Comparison of ENCODE assay signal across 16 cellular contexts in genomic region chr2:54975175-54975574, GRCh38.
"Had no signal": no experiment of that assay in that cellular context is flagged by ENCODE, and none has a peak within 500 bp of the region (broad histone marks: within the 10 kb centered on the region; RNA-seq: fewer than 3 reads in every experiment).

No MANE protein-coding gene starts in this region.

- H3K27me3 Mint-ChIP-seq: activated CD4-positive, alpha-beta T cell treated with anti-CD3 and anti-CD28 coated beads, Interleukin-2, amount 10 ng/mL, durations not matched to agents 24 days and 14 days; activated naive CD4-positive, alpha-beta T cell treated with anti-CD3 and anti-CD28 coated beads, Interleukin-2, amount 10 ng/mL, durations not matched to agents 7 days and 5 days; activated T-helper 17 cell treated with anti-CD3 and anti-CD28 coated beads, Interleukin-2, amount 50 U/mL, for 72 hours; central memory CD8-positive, alpha-beta T cell had no signal

- H3K4me3 ChIP-seq: body of pancreas, lung, skin epidermis, stomach, thyroid gland, uterus had no signal

- H3K27me3 ChIP-seq: body of pancreas, stomach, thyroid gland, uterus had no signal

- H3K4me3 Mint-ChIP-seq: activated CD4-positive, alpha-beta T cell treated with anti-CD3 and anti-CD28 coated beads, Interleukin-2, amount 10 ng/mL, durations not matched to agents 24 days and 14 days; activated naive CD4-positive, alpha-beta T cell treated with anti-CD3 and anti-CD28 coated beads, Interleukin-2, amount 10 ng/mL, durations not matched to agents 7 days and 5 days; activated T-helper 17 cell treated with anti-CD3 and anti-CD28 coated beads, Interleukin-2, amount 50 U/mL, for 72 hours; central memory CD8-positive, alpha-beta T cell; nephron progenitor cell had no signal

- H3K27ac ChIP-seq: thyroid gland, WERI-Rb-1 had no signal

- DNase-seq: activated CD4-positive, alpha-beta T cell treated with anti-CD3 and anti-CD28 coated beads, Interleukin-2, amount 10 ng/mL, durations not matched to agents 24 days and 14 days; activated CD8-positive, alpha-beta memory T cell treated with anti-CD3 and anti-CD28 coated beads for 24 hours; activated naive CD4-positive, alpha-beta T cell treated with anti-CD3 and anti-CD28 coated beads, Interleukin-2, amount 10 ng/mL, durations not matched to agents 7 days and 5 days; body of pancreas; left colon; nephron progenitor cell; stomach; thyroid gland; uterus; WERI-Rb-1 had no signal

- H3K27ac Mint-ChIP-seq: activated CD4-positive, alpha-beta T cell treated with anti-CD3 and anti-CD28 coated beads, Interleukin-2, amount 10 ng/mL, durations not matched to agents 24 days and 14 days; activated T-helper 17 cell treated with anti-CD3 and anti-CD28 coated beads, Interleukin-2, amount 50 U/mL, for 72 hours had no signal

- H3K9me3 Mint-ChIP-seq: activated CD4-positive, alpha-beta T cell treated with anti-CD3 and anti-CD28 coated beads, Interleukin-2, amount 10 ng/mL, durations not matched to agents 24 days and 14 days; activated naive CD4-positive, alpha-beta T cell treated with anti-CD3 and anti-CD28 coated beads, Interleukin-2, amount 10 ng/mL, durations not matched to agents 7 days and 5 days; activated T-helper 17 cell treated with anti-CD3 and anti-CD28 coated beads, Interleukin-2, amount 50 U/mL, for 72 hours; central memory CD8-positive, alpha-beta T cell; nephron progenitor cell had no signal

- FAIRE-seq: endometrium had no signal

- H3K36me3 ChIP-seq: thyroid gland, uterus had no signal

- H3K9me3 ChIP-seq: body of pancreas, stomach, thyroid gland, uterus had no signal

- ATAC-seq: activated T-helper 17 cell treated with anti-CD3 and anti-CD28 coated beads, Interleukin-2, amount 50 U/mL, for 72 hours; body of pancreas; esophagus mucosa; left colon had no signal
